14 cellular contexts compared by ENCODE assay signal in genomic region chr9:3879731-3880493, GRCh38.
DNase-seq lines count a peak whose midpoint lies in the region; ATAC-seq and TF ChIP-seq lines count a peak whose summit lies in the region.
"Had no signal": no experiment of that assay in that cellular context is flagged by ENCODE, and none has a peak within 500 bp of the region (broad histone marks: within the 10 kb centered on the region; RNA-seq: fewer than 3 reads in every experiment).

No MANE protein-coding gene starts in this region.

- TF ChIP-seq CTCF in RWPE2 (IDR thresholded peaks at IDR 0.05; ENCODE audit: poor library complexity, severe bottlenecking) = no peak

- ATAC-seq in RWPE2 (ENCODE audit: low read depth) = peak; percentile 22; the same call in 1 of the 3 replicates
- ATAC-seq in GM18520 (IDR thresholded peaks at IDR 0.05; ENCODE audit: unreplicated experiment) = no peak
- ATAC-seq in left ventricle myocardium superior = no peak
- ATAC-seq in HG03521 (IDR thresholded peaks at IDR 0.05; ENCODE audit: unreplicated experiment) = no peak
- no peak for ATAC-seq in activated CD4-positive, alpha-beta T cell treated with anti-CD3 and anti-CD28 coated beads for 36 hours
- ATAC-seq: activated CD8-positive, alpha-beta T cell treated with anti-CD3 and anti-CD28 coated beads for 36 hours had no signal

- CTCF ChIA-PET in activated CD4-positive, alpha-beta T cell treated with anti-CD3 and anti-CD28 coated beads for 36 hours (lab: Charles Lee) = no interaction called here

- H3K4me3 Mint-ChIP-seq in activated CD4-positive, alpha-beta T cell treated with anti-CD3 and anti-CD28 coated beads for 36 hours = no peak overlapping the region
- H3K4me3 Mint-ChIP-seq: activated CD8-positive, alpha-beta T cell treated with anti-CD3 and anti-CD28 coated beads for 36 hours; activated naive CD8-positive, alpha-beta T cell had no signal

- H3K4me1 ChIP-seq in RWPE2 (ENCODE audit: insufficient read depth, poor library complexity, severe bottlenecking) = peaks cover 31% of the 10 kb centered on the region

- H3K9me3 Mint-ChIP-seq in activated CD4-positive, alpha-beta T cell treated with anti-CD3 and anti-CD28 coated beads for 36 hours (ENCODE audit: low read depth) = peaks cover 3% of the 10 kb centered on the region

- H3K4me1 Mint-ChIP-seq in activated CD4-positive, alpha-beta T cell treated with anti-CD3 and anti-CD28 coated beads for 36 hours = peaks cover 5% of the 10 kb centered on the region

- H3K27ac Mint-ChIP-seq in activated CD4-positive, alpha-beta T cell treated with anti-CD3 and anti-CD28 coated beads for 36 hours = no peak overlapping the region
- H3K27ac Mint-ChIP-seq: activated CD8-positive, alpha-beta T cell treated with anti-CD3 and anti-CD28 coated beads for 36 hours; activated naive CD8-positive, alpha-beta T cell had no signal

- no peak overlapping the region for H3K4me3 ChIP-seq in RWPE2 (ENCODE audit: severe bottlenecking)

- DNase-seq in DMS153 (lab: John Stamatoyannopoulos, UW) (peak; percentile 79), NCI-H1694 treated with DMSO at 0.1 percent for 48 hours (lab: John Stamatoyannopoulos, UW) (peak; percentile 91), RWPE2 (ENCODE audit: low spot score) (no peak), left kidney (ENCODE audit: low read depth, low spot score) (peak; percentile 88), left ventricle myocardium superior (no peak)
- no peak for DNase-seq in activated CD4-positive, alpha-beta T cell treated with anti-CD3 and anti-CD28 coated beads for 36 hours
- DNase-seq: activated CD8-positive, alpha-beta T cell treated with anti-CD3 and anti-CD28 coated beads for 36 hours; effector memory CD4-positive, alpha-beta T cell; hippocampal formation; midbrain; MM.1S had no signal

- H3K27me3 Mint-ChIP-seq in activated CD4-positive, alpha-beta T cell treated with anti-CD3 and anti-CD28 coated beads for 36 hours = peaks cover 2% of the 10 kb centered on the region
- H3K27me3 Mint-ChIP-seq: activated naive CD8-positive, alpha-beta T cell had no signal

- peaks cover 1% of the 10 kb centered on the region for H3K36me3 Mint-ChIP-seq in activated CD4-positive, alpha-beta T cell treated with anti-CD3 and anti-CD28 coated beads for 36 hours (ENCODE audit: low read depth)

- no peaks in the 10 kb centered on the region for H3K36me3 ChIP-seq in RWPE2 (ENCODE audit: low read depth)

- intact Hi-C loops in left ventricle myocardium superior (cut with micrococcal nuclease) = no loop called here
- intact Hi-C loops in activated CD4-positive, alpha-beta T cell treated with anti-CD3 and anti-CD28 coated beads for 36 hours (cut with DNase I, micrococcal nuclease) = no loop called here

- no peaks in the 10 kb centered on the region for H3K9me3 ChIP-seq in RWPE2 (ENCODE audit: severe bottlenecking)

- H3K27ac ChIP-seq in RWPE2 (ENCODE audit: poor library complexity, severe bottlenecking) = no peak overlapping the region

- POLR2A ChIA-PET in activated CD4-positive, alpha-beta T cell treated with anti-CD3 and anti-CD28 coated beads for 36 hours (lab: Charles Lee) = no interaction called here

- no peaks in the 10 kb centered on the region for H3K27me3 ChIP-seq in RWPE2 (ENCODE audit: insufficient read depth, poor library complexity, severe bottlenecking)

Comparison
In these comparisons a context has a peak if more than half of its experiments do, and no peak if none do; other contexts are left out.
1. DNase-seq: peak in DMS153 (single experiment), NCI-H1694 treated with DMSO at 0.1 percent for 48 hours (single experiment) and left kidney (single experiment); none in RWPE2 (single experiment), left ventricle myocardium superior (single experiment) and activated CD4-positive, alpha-beta T cell treated with anti-CD3 and anti-CD28 coated beads for 36 hours (single experiment).